9 cellular contexts compared by ENCODE assay signal in genomic region chr19:48123907-48124675, GRCh38. TPM values are rescaled to one million over a fixed set of nuclear protein-coding genes. Genes with fewer than 3 reads are reported as not detected.
DNase-seq lines count a peak whose midpoint lies in the region; ATAC-seq, FAIRE-seq and TF ChIP-seq lines count a peak whose summit lies in the region.
"Had no signal": no experiment of that assay in that cellular context is flagged by ENCODE, and none has a peak within 500 bp of the region (broad histone marks: within the 10 kb centered on the region; RNA-seq: fewer than 3 reads in every experiment).

No MANE protein-coding gene starts in this region.

- no peak for FAIRE-seq in HepG2 (lab: Jason Lieb, UNC)

- no peak overlapping the region for H3K9ac ChIP-seq in HepG2 (ENCODE audit: insufficient read depth, low read depth, low read length)

- no peak overlapping the region for H3K4me3 ChIP-seq in HepG2 (replicated peaks in 1 of 3; ENCODE audit: insufficient read depth in 1 of 3, low read depth in 2 of 3, low read length in 3 of 3)

- H3K9me3 ChIP-seq in HepG2 (ENCODE audit: low read length): no peaks in the 10 kb centered on the region

- no peaks in the 10 kb centered on the region for H4K20me1 ChIP-seq in HepG2 (ENCODE audit: insufficient read depth, low read length)

- TF ChIP-seq EP300 in HepG2 (IDR thresholded peaks at IDR 0.05; ENCODE audit: low read depth in 2 of 2, low read length in 2 of 2) (no peak), HepG2 (CRISPR knock-in tag; IDR thresholded peaks at IDR 0.05; ENCODE audit: borderline replicate concordance) (no peak)

- peak; percentile 88 for ATAC-seq in activated naive CD8-positive, alpha-beta T cell treated with anti-CD3 and anti-CD28 coated beads, Interleukin-2, amount 50 U/mL, for 24 hours
- ATAC-seq in HepG2 (no peak), HG03139 (IDR thresholded peaks at IDR 0.05; ENCODE audit: unreplicated experiment) (no peak)
- ATAC-seq: sciatic nerve had no signal

- no peaks in the 10 kb centered on the region for H3K79me2 ChIP-seq in HepG2 (ENCODE audit: insufficient read depth, low read length)

- no peak overlapping the region for H3K4me2 ChIP-seq in HepG2 (ENCODE audit: low read depth, low read length)

- no peak for TF ChIP-seq RAD21 in HepG2 (CRISPR knock-in tag; IDR thresholded peaks at IDR 0.05)

- H3K4me1 ChIP-seq in HepG2 (ENCODE audit: insufficient read depth, low read length): no peaks in the 10 kb centered on the region

- TF ChIP-seq CTCF in HepG2 (CRISPR knock-in tag; IDR thresholded peaks at IDR 0.05): no peak

- peaks cover 12% of the 10 kb centered on the region for H3K4me1 Mint-ChIP-seq in activated naive CD4-positive, alpha-beta T cell treated with anti-CD3 and anti-CD28 coated beads for 36 hours (ENCODE audit: low read depth)
- H3K4me1 Mint-ChIP-seq in activated naive CD8-positive, alpha-beta T cell treated with anti-CD3 and anti-CD28 coated beads, Interleukin-2, amount 50 U/mL, for 24 hours: peaks cover 18% of the 10 kb centered on the region

- H3K36me3 Mint-ChIP-seq in activated naive CD4-positive, alpha-beta T cell treated with anti-CD3 and anti-CD28 coated beads for 36 hours (ENCODE audit: low read depth): peaks cover 64% of the 10 kb centered on the region
- peaks cover 73% of the 10 kb centered on the region for H3K36me3 Mint-ChIP-seq in activated naive CD8-positive, alpha-beta T cell treated with anti-CD3 and anti-CD28 coated beads, Interleukin-2, amount 50 U/mL, for 24 hours (ENCODE audit: low read depth)

- H3K27me3 ChIP-seq in HepG2 (ENCODE audit: control insufficient read depth in 1 of 2, insufficient read depth in 2 of 2, low read length in 2 of 2): no peaks in the 10 kb centered on the region; a peak in 1 of 5 replicates

- H3K27ac ChIP-seq in HepG2 (ENCODE audit: extremely low read length, insufficient read depth, low read length) (no peak overlapping the region), temporal lobe (ENCODE audit: low read depth, low read length) (peak overlapping the region; percentile 82)

- H3K9me3 Mint-ChIP-seq in activated naive CD4-positive, alpha-beta T cell treated with anti-CD3 and anti-CD28 coated beads for 36 hours: no peaks in the 10 kb centered on the region
- no peaks in the 10 kb centered on the region for H3K9me3 Mint-ChIP-seq in activated naive CD8-positive, alpha-beta T cell treated with anti-CD3 and anti-CD28 coated beads, Interleukin-2, amount 50 U/mL, for 24 hours

- no peak for TF ChIP-seq POLR2A in HepG2 (IDR thresholded peaks at IDR 0.05; ENCODE audit: insufficient read depth in 1 of 2, low read depth in 2 of 2, low read length in 2 of 2)

- BruUV-seq in HepG2 (replicated peaks; lab: Mats Ljungman, UMichigan): no TSS peak

- H3K4me3 Mint-ChIP-seq in activated naive CD4-positive, alpha-beta T cell treated with anti-CD3 and anti-CD28 coated beads for 36 hours: no peak overlapping the region
- H3K4me3 Mint-ChIP-seq in activated naive CD8-positive, alpha-beta T cell treated with anti-CD3 and anti-CD28 coated beads, Interleukin-2, amount 50 U/mL, for 24 hours: no peak overlapping the region

- H3K27me3 Mint-ChIP-seq in activated naive CD4-positive, alpha-beta T cell treated with anti-CD3 and anti-CD28 coated beads for 36 hours (ENCODE audit: low read depth): no peaks in the 10 kb centered on the region
- H3K27me3 Mint-ChIP-seq in activated naive CD8-positive, alpha-beta T cell treated with anti-CD3 and anti-CD28 coated beads, Interleukin-2, amount 50 U/mL, for 24 hours: no peaks in the 10 kb centered on the region

- WGBS in HepG2 (ENCODE audit: low lambda C conversion rate): 91% methylated on average over 12 of the region's 12 CpGs

- DNase-seq in activated naive CD4-positive, alpha-beta T cell treated with anti-CD3 and anti-CD28 coated beads for 36 hours: peak; percentile 34
- DNase-seq in activated naive CD4-positive, alpha-beta T cell treated with anti-CD3 and anti-CD28 coated beads, Interleukin-2, amount 50 U/mL, for 16 hours: no peak
- peak; percentile 69 for DNase-seq in activated naive CD8-positive, alpha-beta T cell treated with anti-CD3 and anti-CD28 coated beads, Interleukin-2, amount 50 U/mL, for 24 hours
- peak; percentile 39 for DNase-seq in HepG2 (ENCODE audit: low spot score)
- no peak for DNase-seq in T-helper 1 cell
- no peak for DNase-seq in NCI-H82 (lab: John Stamatoyannopoulos, UW)

- CTCF ChIA-PET in activated naive CD4-positive, alpha-beta T cell treated with anti-CD3 and anti-CD28 coated beads for 36 hours (lab: Charles Lee): interaction anchor here (0.6 kb wide), 2 partner anchors 16 to 197 kb away, joined by 3 to 4 read pairs; no protein-coding TSS in a partner anchor
- CTCF ChIA-PET in HepG2 (lab: Yijun Ruan, JAX; ENCODE audit: low intra/inter-chr PET ratio, low total read pairs): no interaction called here

- H3K27ac Mint-ChIP-seq in activated naive CD4-positive, alpha-beta T cell treated with anti-CD3 and anti-CD28 coated beads for 36 hours: no peak overlapping the region
- H3K27ac Mint-ChIP-seq in activated naive CD8-positive, alpha-beta T cell treated with anti-CD3 and anti-CD28 coated beads, Interleukin-2, amount 50 U/mL, for 24 hours: peak overlapping the region; percentile 57

- in situ Hi-C loops in HepG2 (cut with HindIII; ENCODE audit: extremely low pct_ligation_motif_present, low pct_unique_long_range_greater_than_20kb): no loop called here

- no peak overlapping the region for H2AFZ ChIP-seq in HepG2 (ENCODE audit: low read length)

- H3K36me3 ChIP-seq in HepG2 (replicated peaks in 1 of 2; ENCODE audit: control insufficient read depth in 1 of 2, insufficient read depth in 2 of 2, low read length in 2 of 2): peaks cover 16 to 58% of the 10 kb centered on the region in 2 experiments

- intact Hi-C loops in activated naive CD4-positive, alpha-beta T cell treated with anti-CD3 and anti-CD28 coated beads for 36 hours (cut with micrococcal nuclease): no loop called here
- intact Hi-C loops in HepG2 (cut with micrococcal nuclease; ENCODE audit: unreplicated experiment): no loop called here

- POLR2A ChIA-PET in HepG2 (lab: Yijun Ruan, JAX): interaction anchor here (0.9 kb wide), 1 partner anchor 14 kb away, joined by 4 read pairs; the partner anchor contains the start of gene PLA2G4C

RNA-seq across cellular contexts. Expression of gene PLA2G4C, which starts 13.5 kb away (rescaled TPM):
- 1 to 10 TPM; 8.8 to 9.6 TPM for total RNA-seq in activated naive CD4-positive, alpha-beta T cell treated with anti-CD3 and anti-CD28 coated beads for 36 hours
- 0.87 and 1.7 TPM in 2 replicates for total RNA-seq in HepG2 (2016; rRNA removed; fragmentation: Illumina TruSeq; extraction: Trizol)
- not detected in 2 replicates for total RNA-seq in HepG2 (2016; cell fraction: cytosol; rRNA removed; fragmentation: Illumina TruSeq; extraction: Trizol; ENCODE audit: low read depth)
- total RNA-seq in HepG2 (2016; cell fraction: insoluble cytoplasmic fraction; rRNA removed; fragmentation: Illumina TruSeq; extraction: Trizol): 0.30 and 1.1 TPM in 2 replicates
- 0.19 and 1.9 TPM in 2 replicates for total RNA-seq in HepG2 (2016; cell fraction: membrane; rRNA removed; fragmentation: Illumina TruSeq; extraction: Trizol)
- total RNA-seq in HepG2 (2016; cell fraction: nucleus; rRNA removed; fragmentation: Illumina TruSeq; extraction: Trizol): 0.60 and 4.0 TPM in 2 replicates
- polyA plus RNA-seq in HepG2 (2011; rRNA removed): 1.6 and 2.8 TPM in 2 replicates
- 0.99 and 1.6 TPM in 2 replicates for polyA plus RNA-seq in HepG2 (2011; cell fraction: cytosol; rRNA removed)
- 5.9 and 6.4 TPM in 2 replicates for polyA plus RNA-seq in HepG2 (2011; cell fraction: nucleus; rRNA removed)
- 0.91 and 1.1 TPM in 2 replicates for polyA plus RNA-seq in HepG2 (2012)
- 0.34 TPM in 2 replicates for polyA plus RNA-seq in HepG2 (2016; cell fraction: cytosol; fragmentation: Illumina TruSeq; extraction: Trizol; ENCODE audit: low read depth)
- 0.82 and 1.6 TPM in 2 replicates for polyA plus RNA-seq in HepG2 (2016; cell fraction: insoluble cytoplasmic fraction; fragmentation: Illumina TruSeq; extraction: Trizol; ENCODE audit: low read depth)
- 0.19 TPM in 1 of 2 replicates, not detected in the other for polyA plus RNA-seq in HepG2 (2016; cell fraction: membrane; fragmentation: Illumina TruSeq; extraction: Trizol; ENCODE audit: low read depth)
- 2.2 and 2.5 TPM in 2 replicates for polyA plus RNA-seq in HepG2 (2016; cell fraction: nucleus; fragmentation: Illumina TruSeq; extraction: Trizol; ENCODE audit: insufficient read depth, low read depth)
- polyA minus RNA-seq in HepG2 (2011; rRNA and poly(A)+ RNA removed; ENCODE audit: low replicate concordance): 0.58 and 2.7 TPM in 2 replicates
- 1.5 TPM in 1 of 2 replicates, not detected in the other for polyA minus RNA-seq in HepG2 (2011; cell fraction: cytosol; rRNA and poly(A)+ RNA removed)
- polyA minus RNA-seq in HepG2 (2011; cell fraction: nucleus; rRNA and poly(A)+ RNA removed): 4.2 and 5.0 TPM in 2 replicates
- total RNA-seq in temporal lobe: 6.6 TPM

RNA-seq across cellular contexts. Expression of gene LIG1, which starts 46.1 kb away (rescaled TPM):
- 100 to 1,000 TPM; 187 to 195 TPM for total RNA-seq in activated naive CD4-positive, alpha-beta T cell treated with anti-CD3 and anti-CD28 coated beads for 36 hours
- total RNA-seq in HepG2 (2016; rRNA removed; fragmentation: Illumina TruSeq; extraction: Trizol) (52.1 and 64.4 TPM in 2 replicates), temporal lobe (24.3 TPM)
- total RNA-seq in HepG2 (2016; cell fraction: cytosol; rRNA removed; fragmentation: Illumina TruSeq; extraction: Trizol; ENCODE audit: low read depth): 7.3 and 8.5 TPM in 2 replicates
- 44.1 and 72.4 TPM in 2 replicates for total RNA-seq in HepG2 (2016; cell fraction: insoluble cytoplasmic fraction; rRNA removed; fragmentation: Illumina TruSeq; extraction: Trizol)
- 15.7 and 19.3 TPM in 2 replicates for total RNA-seq in HepG2 (2016; cell fraction: membrane; rRNA removed; fragmentation: Illumina TruSeq; extraction: Trizol)
- total RNA-seq in HepG2 (2016; cell fraction: nucleus; rRNA removed; fragmentation: Illumina TruSeq; extraction: Trizol): 51.4 and 56.6 TPM in 2 replicates
- 18.3 and 20.1 TPM in 2 replicates for polyA plus RNA-seq in HepG2 (2011; rRNA removed)
- 9.1 and 11.9 TPM in 2 replicates for polyA plus RNA-seq in HepG2 (2011; cell fraction: cytosol; rRNA removed)
- polyA plus RNA-seq in HepG2 (2011; cell fraction: nucleus; rRNA removed): 92.2 and 135 TPM in 2 replicates
- polyA plus RNA-seq in HepG2 (2012): 11.0 and 27.9 TPM in 2 replicates
- polyA plus RNA-seq in HepG2 (2016; cell fraction: cytosol; fragmentation: Illumina TruSeq; extraction: Trizol; ENCODE audit: low read depth): 6.0 and 7.0 TPM in 2 replicates
- polyA plus RNA-seq in HepG2 (2016; cell fraction: insoluble cytoplasmic fraction; fragmentation: Illumina TruSeq; extraction: Trizol; ENCODE audit: low read depth): 43.0 and 49.8 TPM in 2 replicates
- 7.7 and 11.4 TPM in 2 replicates for polyA plus RNA-seq in HepG2 (2016; cell fraction: membrane; fragmentation: Illumina TruSeq; extraction: Trizol; ENCODE audit: low read depth)
- 135 and 153 TPM in 2 replicates for polyA plus RNA-seq in HepG2 (2016; cell fraction: nucleus; fragmentation: Illumina TruSeq; extraction: Trizol; ENCODE audit: insufficient read depth, low read depth)
- polyA minus RNA-seq in HepG2 (2011; rRNA and poly(A)+ RNA removed; ENCODE audit: low replicate concordance): 25.6 and 86.4 TPM in 2 replicates
- polyA minus RNA-seq in HepG2 (2011; cell fraction: cytosol; rRNA and poly(A)+ RNA removed): 11.3 and 17.6 TPM in 2 replicates
- 25.0 and 29.4 TPM in 2 replicates for polyA minus RNA-seq in HepG2 (2011; cell fraction: nucleus; rRNA and poly(A)+ RNA removed)

RNA-seq across cellular contexts. Expression of gene ZSWIM9, which starts 46.4 kb away (rescaled TPM):
- 1 to 10 TPM; 6.1 to 6.7 TPM for total RNA-seq in activated naive CD4-positive, alpha-beta T cell treated with anti-CD3 and anti-CD28 coated beads for 36 hours
- total RNA-seq in HepG2 (2016; rRNA removed; fragmentation: Illumina TruSeq; extraction: Trizol): 0.39 and 1.1 TPM in 2 replicates
- total RNA-seq in HepG2 (2016; cell fraction: cytosol; rRNA removed; fragmentation: Illumina TruSeq; extraction: Trizol; ENCODE audit: low read depth): 0.26 and 0.91 TPM in 2 replicates
- total RNA-seq in HepG2 (2016; cell fraction: insoluble cytoplasmic fraction; rRNA removed; fragmentation: Illumina TruSeq; extraction: Trizol): 0.54 and 0.93 TPM in 2 replicates
- 0.43 and 1.00 TPM in 2 replicates for total RNA-seq in HepG2 (2016; cell fraction: membrane; rRNA removed; fragmentation: Illumina TruSeq; extraction: Trizol)
- total RNA-seq in HepG2 (2016; cell fraction: nucleus; rRNA removed; fragmentation: Illumina TruSeq; extraction: Trizol): 0.72 and 0.75 TPM in 2 replicates
- 0.18 and 0.44 TPM in 2 replicates for polyA plus RNA-seq in HepG2 (2011; rRNA removed)
- polyA plus RNA-seq in HepG2 (2011; cell fraction: cytosol; rRNA removed): 0.28 and 0.43 TPM in 2 replicates
- polyA plus RNA-seq in HepG2 (2011; cell fraction: nucleus; rRNA removed): 2.1 and 2.4 TPM in 2 replicates
- polyA plus RNA-seq in HepG2 (2012): 2.8 and 3.7 TPM in 2 replicates
- polyA plus RNA-seq in HepG2 (2016; cell fraction: cytosol; fragmentation: Illumina TruSeq; extraction: Trizol; ENCODE audit: low read depth): 0.45 and 0.87 TPM in 2 replicates
- 2.2 TPM in 2 replicates for polyA plus RNA-seq in HepG2 (2016; cell fraction: insoluble cytoplasmic fraction; fragmentation: Illumina TruSeq; extraction: Trizol; ENCODE audit: low read depth)
- 0.41 and 0.92 TPM in 2 replicates for polyA plus RNA-seq in HepG2 (2016; cell fraction: membrane; fragmentation: Illumina TruSeq; extraction: Trizol; ENCODE audit: low read depth)
- 3.7 and 3.8 TPM in 2 replicates for polyA plus RNA-seq in HepG2 (2016; cell fraction: nucleus; fragmentation: Illumina TruSeq; extraction: Trizol; ENCODE audit: insufficient read depth, low read depth)
- polyA minus RNA-seq in HepG2 (2011; rRNA and poly(A)+ RNA removed; ENCODE audit: low replicate concordance): 1.0 and 1.7 TPM in 2 replicates
- polyA minus RNA-seq in HepG2 (2011; cell fraction: cytosol; rRNA and poly(A)+ RNA removed): 0.59 and 0.70 TPM in 2 replicates
- polyA minus RNA-seq in HepG2 (2011; cell fraction: nucleus; rRNA and poly(A)+ RNA removed): 0.75 and 0.90 TPM in 2 replicates
- 3.9 TPM for total RNA-seq in temporal lobe

Comparison
In these comparisons a context has a peak if more than half of its experiments do, and no peak if none do; other contexts are left out.
1. DNase-seq: peak in activated naive CD4-positive, alpha-beta T cell treated with anti-CD3 and anti-CD28 coated beads for 36 hours (single experiment), activated naive CD8-positive, alpha-beta T cell treated with anti-CD3 and anti-CD28 coated beads, Interleukin-2, amount 50 U/mL, for 24 hours (single experiment) and HepG2 (single experiment); none in activated naive CD4-positive, alpha-beta T cell treated with anti-CD3 and anti-CD28 coated beads, Interleukin-2, amount 50 U/mL, for 16 hours (single experiment), T-helper 1 cell (0 of 5) and NCI-H82 (single experiment).